In the genomic region with DNA sequence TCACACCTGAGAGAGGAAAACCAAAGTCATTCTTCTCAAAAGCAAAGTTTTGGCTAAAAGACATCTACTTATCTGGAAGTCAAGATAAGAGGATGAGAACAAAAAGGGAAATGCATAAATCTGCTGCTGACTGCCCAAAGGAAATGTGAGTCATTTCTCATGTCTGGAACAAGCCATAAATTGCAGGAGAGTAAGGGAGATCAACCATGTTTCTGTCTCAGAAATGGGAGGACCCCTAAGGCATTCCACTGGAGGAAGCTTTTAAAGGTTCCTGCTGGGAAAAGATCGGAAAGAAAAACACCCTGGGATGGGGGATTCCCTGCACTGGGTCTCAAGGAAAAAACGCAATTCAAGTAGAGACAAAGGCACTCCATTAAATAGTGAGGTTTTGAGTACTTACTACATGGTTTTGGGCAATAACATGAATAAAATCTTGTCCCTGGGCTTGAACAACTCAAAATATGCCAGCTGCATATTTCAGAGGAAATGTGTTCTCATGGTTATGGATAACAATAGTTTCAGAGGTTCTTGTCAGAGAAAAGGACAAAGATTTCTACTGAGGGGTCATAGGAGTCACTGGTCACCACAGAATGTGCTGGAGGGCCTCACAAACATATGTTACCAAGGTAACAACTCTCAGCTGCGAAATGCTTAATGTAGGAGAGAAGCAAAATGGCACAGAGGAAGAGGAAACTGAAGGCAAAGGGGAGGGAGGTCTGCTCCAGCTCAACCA, we compare ENCODE assay signal across 1 cellular context.
TF ChIP-seq lines count a peak whose summit lies in the region.

No MANE protein-coding gene starts in this region.

TF ChIP-seq in WTC11, 78 proteins besides CTCF, POLR2A, EP300 and RAD21 (continued from another document):
- TF ChIP-seq, protein P1, sequence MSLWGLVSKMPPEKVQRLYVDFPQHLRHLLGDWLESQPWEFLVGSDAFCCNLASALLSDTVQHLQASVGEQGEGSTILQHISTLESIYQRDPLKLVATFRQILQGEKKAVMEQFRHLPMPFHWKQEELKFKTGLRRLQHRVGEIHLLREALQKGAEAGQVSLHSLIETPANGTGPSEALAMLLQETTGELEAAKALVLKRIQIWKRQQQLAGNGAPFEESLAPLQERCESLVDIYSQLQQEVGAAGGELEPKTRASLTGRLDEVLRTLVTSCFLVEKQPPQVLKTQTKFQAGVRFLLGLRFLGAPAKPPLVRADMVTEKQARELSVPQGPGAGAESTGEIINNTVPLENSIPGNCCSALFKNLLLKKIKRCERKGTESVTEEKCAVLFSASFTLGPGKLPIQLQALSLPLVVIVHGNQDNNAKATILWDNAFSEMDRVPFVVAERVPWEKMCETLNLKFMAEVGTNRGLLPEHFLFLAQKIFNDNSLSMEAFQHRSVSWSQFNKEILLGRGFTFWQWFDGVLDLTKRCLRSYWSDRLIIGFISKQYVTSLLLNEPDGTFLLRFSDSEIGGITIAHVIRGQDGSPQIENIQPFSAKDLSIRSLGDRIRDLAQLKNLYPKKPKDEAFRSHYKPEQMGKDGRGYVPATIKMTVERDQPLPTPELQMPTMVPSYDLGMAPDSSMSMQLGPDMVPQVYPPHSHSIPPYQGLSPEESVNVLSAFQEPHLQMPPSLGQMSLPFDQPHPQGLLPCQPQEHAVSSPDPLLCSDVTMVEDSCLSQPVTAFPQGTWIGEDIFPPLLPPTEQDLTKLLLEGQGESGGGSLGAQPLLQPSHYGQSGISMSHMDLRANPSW (CRISPR knock-in tag; conservative IDR thresholded peaks at IDR 0.05; ENCODE audit: low read depth) = no peak
- TF ChIP-seq SOX15 (CRISPR knock-in tag; IDR thresholded peaks at IDR 0.05) (no peak), ZNF396 (CRISPR knock-in tag; IDR thresholded peaks at IDR 0.05; ENCODE audit: borderline replicate concordance) (no peak), NFATC4 (CRISPR knock-in tag; IDR thresholded peaks at IDR 0.05) (no peak)
